Comparison of ENCODE assay signal across 16 cellular contexts in the genomic region with DNA sequence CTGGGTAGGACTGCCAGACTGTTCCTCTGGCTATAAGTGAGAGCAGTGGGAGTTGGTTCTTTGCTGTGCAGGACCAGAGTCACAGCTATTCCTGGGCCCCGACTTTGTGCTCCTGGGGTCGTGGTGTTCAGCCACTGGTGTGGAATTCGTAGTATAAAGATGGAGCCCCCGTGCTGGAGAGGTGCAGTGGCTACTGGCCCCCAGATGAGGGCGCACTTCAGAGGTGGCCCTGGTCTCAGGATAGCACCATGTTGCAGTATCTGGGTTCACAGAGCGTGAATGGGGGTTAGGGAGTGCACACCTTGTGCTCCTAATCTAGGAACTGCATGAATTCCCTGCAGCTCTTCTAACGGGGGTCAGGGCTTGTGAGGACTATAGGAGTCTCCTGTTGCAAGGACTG. TPM values are rescaled to one million over a fixed set of nuclear protein-coding genes. Genes with fewer than 3 reads are reported as not detected.
DNase-seq lines count a peak whose midpoint lies in the region; TF ChIP-seq lines count a peak whose summit lies in the region.
"Had no signal": no experiment of that assay in that cellular context is flagged by ENCODE, and none has a peak within 500 bp of the region (broad histone marks: within the 10 kb centered on the region; RNA-seq: fewer than 3 reads in every experiment).

No MANE protein-coding gene starts in this region.

- CTCF ChIA-PET in MCF 10A (lab: Yijun Ruan, JAX) = interaction anchor here (0.6 kb wide), 1 partner anchor 10 kb away, joined by 4 read pairs; no protein-coding TSS in a partner anchor
- CTCF ChIA-PET in PC-9 (lab: Charles Lee) = no interaction called here

- no peak overlapping the region for H3K4me2 ChIP-seq in PC-9

- peaks cover 23% of the 10 kb centered on the region for H3F3A ChIP-seq in PC-9 (ENCODE audit: insufficient read depth, low read depth)

- DNase-seq in MCF 10A (ENCODE audit: unreplicated experiment) (no peak), breast epithelium (ENCODE audit: low spot score in 2 of 2) (no peak), PC-9 (no peak), epithelial cell of proximal tubule (ENCODE audit: low read depth) (no peak), type B pancreatic cell (ENCODE audit: extremely low spot score, unreplicated experiment) (no peak), activated gamma-delta T cell (lab: John Stamatoyannopoulos, UW) (no peak), Kasumi-1 (lab: John Stamatoyannopoulos, UW) (no peak), H4 (ENCODE audit: low spot score) (no peak)
- DNase-seq: ACHN; activated CD4-positive, CD25-positive, alpha-beta regulatory T cell; activated T-cell treated with anti-CD3 and anti-CD28 coated beads, Interleukin-2, amount 50 U/mL, for 72 hours; hypothalamus; lower lobe of right lung; NCI-H1105 treated with DMSO at 0.1 percent for 48 hours; NCI-H510A treated with DMSO at 0.1 percent for 48 hours had no signal

- intact Hi-C loops in MCF 10A (cut with micrococcal nuclease) (no loop called here), breast epithelium (cut with DNase I; ENCODE audit: low total_unique reads) (no loop called here), PC-9 (cut with micrococcal nuclease; ENCODE audit: unreplicated experiment) (no loop called here)

- peaks cover 94% of the 10 kb centered on the region for H4K20me1 ChIP-seq in PC-9 (ENCODE audit: insufficient read depth)

- H3K4me1 Mint-ChIP-seq in MCF 10A (ENCODE audit: insufficient read depth, unreplicated experiment) (peaks cover 14% of the 10 kb centered on the region), type B pancreatic cell (ENCODE audit: unreplicated experiment) (no peaks in the 10 kb centered on the region)

- POLR2A ChIA-PET in MCF 10A (lab: Yijun Ruan, JAX) = interaction anchor here (0.8 kb wide), 1 partner anchor 420 kb away, joined by 3 read pairs; no protein-coding TSS in a partner anchor
- POLR2A ChIA-PET in PC-9 (lab: Charles Lee; ENCODE audit: unreplicated experiment) = no interaction called here

- H3K79me2 ChIP-seq in PC-9 (ENCODE audit: low read depth) = peaks cover 100% of the 10 kb centered on the region

- H3K9me3 ChIP-seq in breast epithelium = peaks cover 5 to 18% of the 10 kb centered on the region in 2 donors
- H3K9me3 ChIP-seq in PC-9 (ENCODE audit: insufficient read depth, low read depth) = peaks cover 20% of the 10 kb centered on the region

- no peak overlapping the region for H2AFZ ChIP-seq in PC-9

- BruUV-seq in MCF 10A (replicated peaks; lab: Mats Ljungman, UMichigan) (no TSS peak), PC-9 (replicated peaks; lab: Mats Ljungman, UMichigan) (no TSS peak)

- H3K36me3 ChIP-seq in breast epithelium (no peaks in the 10 kb centered on the region), PC-9 (ENCODE audit: low read depth) (peaks cover 11% of the 10 kb centered on the region; the same call in 1 of the 2 replicates)
- H3K36me3 ChIP-seq: lower lobe of right lung, SJCRH30 had no signal

- no peaks in the 10 kb centered on the region for H3K9me2 ChIP-seq in PC-9 (ENCODE audit: insufficient read depth)

- TF ChIP-seq CTCF in MCF 10A (IDR thresholded peaks at IDR 0.05; ENCODE audit: unreplicated experiment) = peak; percentile 19
- no peak for TF ChIP-seq CTCF in breast epithelium (IDR thresholded peaks at IDR 0.05)
- peak; percentile 48 for TF ChIP-seq CTCF in PC-9 (conservative IDR thresholded peaks at IDR 0.05)
- TF ChIP-seq CTCF in epithelial cell of proximal tubule (conservative IDR thresholded peaks at IDR 0.05; ENCODE audit: low read depth, low read length) = peak; percentile 52
- TF ChIP-seq CTCF in type B pancreatic cell (conservative IDR thresholded peaks at IDR 0.05) = peak; percentile 51

- H3K4me3 ChIP-seq in breast epithelium (no peak overlapping the region), PC-9 (no peak overlapping the region), epithelial cell of proximal tubule (ENCODE audit: low read depth, low read length) (no peak overlapping the region)
- H3K4me3 ChIP-seq: lower lobe of right lung, SJCRH30 had no signal

- no peaks in the 10 kb centered on the region for H3K27me3 ChIP-seq in breast epithelium
- H3K27me3 ChIP-seq in PC-9 (ENCODE audit: insufficient read depth, low read depth) = no peaks in the 10 kb centered on the region
- H3K27me3 ChIP-seq: SJCRH30 had no signal

- no peak for TF ChIP-seq POLR2A in breast epithelium (IDR thresholded peaks at IDR 0.05)

- no peak overlapping the region for H3K27ac ChIP-seq in breast epithelium
- no peak overlapping the region for H3K27ac ChIP-seq in PC-9
- H3K27ac ChIP-seq: lower lobe of right lung, SJCRH30 had no signal

- H3K9me3 Mint-ChIP-seq in MCF 10A (ENCODE audit: unreplicated experiment) = peaks cover 10% of the 10 kb centered on the region
- no peaks in the 10 kb centered on the region for H3K9me3 Mint-ChIP-seq in type B pancreatic cell

- H3K4me1 ChIP-seq in breast epithelium = no peaks in the 10 kb centered on the region
- H3K4me1 ChIP-seq in PC-9 (replicated peaks; ENCODE audit: insufficient read depth) = no peaks in the 10 kb centered on the region
- H3K4me1 ChIP-seq: lower lobe of right lung had no signal

- H3K36me3 Mint-ChIP-seq in MCF 10A (ENCODE audit: insufficient read depth, unreplicated experiment) (no peaks in the 10 kb centered on the region), type B pancreatic cell (no peaks in the 10 kb centered on the region)

- H3K4me3 Mint-ChIP-seq in MCF 10A (ENCODE audit: unreplicated experiment) (no peak overlapping the region), type B pancreatic cell (no peak overlapping the region)
- H3K4me3 Mint-ChIP-seq: activated T-cell treated with anti-CD3 and anti-CD28 coated beads, Interleukin-2, amount 50 U/mL, for 72 hours had no signal

- H3K27me3 Mint-ChIP-seq in MCF 10A (ENCODE audit: insufficient read depth, unreplicated experiment) (no peaks in the 10 kb centered on the region), type B pancreatic cell (no peaks in the 10 kb centered on the region)

- H3K27ac Mint-ChIP-seq in MCF 10A (ENCODE audit: low read depth, unreplicated experiment) (no peak overlapping the region), type B pancreatic cell (no peak overlapping the region)
- H3K27ac Mint-ChIP-seq: activated T-cell treated with anti-CD3 and anti-CD28 coated beads, Interleukin-2, amount 50 U/mL, for 72 hours had no signal

RNA-seq across cellular contexts. Expression of gene TANC2, which starts 21.1 kb away (rescaled TPM):
- 115 and 141 TPM in 2 replicates for total RNA-seq in MCF 10A (2022)
- 10 to 100 TPM; 25.9 to 64.9 (median 31.0) TPM for total RNA-seq in breast epithelium
- 95.8 and 122 TPM in 2 replicates for total RNA-seq in PC-9 (2021)
- total RNA-seq in epithelial cell of proximal tubule = 8.5 and 31.1 TPM in 2 replicates
- total RNA-seq in type B pancreatic cell (ENCODE audit: low replicate concordance) = 41.8 and 50.6 TPM in 2 replicates
- total RNA-seq in H4 (2014; rRNA removed; shearing (Covaris generic)) = 3.1 and 3.8 TPM in 2 replicates

Comparison
In these comparisons a context has a peak if more than half of its experiments do, and no peak if none do; other contexts are left out.
1. CTCF ChIP-seq: peak in MCF 10A (single experiment), PC-9 (single experiment), epithelial cell of proximal tubule (single experiment) and type B pancreatic cell (single experiment); none in breast epithelium (0 of 3).